ENCODE assay signal across 10 cellular contexts in genomic region chr13:40922437-40923040, GRCh38.
A peak's percentile ranks its signal among the peaks of the same experiment; 100 is the strongest.
DNase-seq lines count a peak whose midpoint lies in the region; ATAC-seq and TF ChIP-seq lines count a peak whose summit lies in the region.
"Had no signal": no experiment of that assay in that cellular context is flagged by ENCODE, and none has a peak within 500 bp of the region (broad histone marks: within the 10 kb centered on the region; RNA-seq: fewer than 3 reads in every experiment).

No MANE protein-coding gene starts in this region.

- intact Hi-C loops in Calu3 (cut with micrococcal nuclease; ENCODE audit: unreplicated experiment) = loop anchor here (5.0 kb wide), 1 partner anchor 135 kb away; no protein-coding TSS in a partner anchor

- 85 to 89% methylated on average over 17 to 28 of the region's 28 CpGs for WGBS in endodermal cell (ENCODE audit: insufficient coverage in 1 of 2, insufficient read length in 1 of 2), 2 experiments
- WGBS in gastroesophageal sphincter (ENCODE audit: low coverage in 1 of 2), 2 donors = 45 to 71% methylated on average over 10 to 12 of the region's 28 CpGs

- no peak for TF ChIP-seq EP300 in gastroesophageal sphincter (IDR thresholded peaks at IDR 0.05)

- H3K9ac ChIP-seq in endodermal cell (ENCODE audit: extremely low read depth, low read length, poor library complexity, severe bottlenecking) = no peak overlapping the region

- H3K27ac Mint-ChIP-seq in Calu3 (ENCODE audit: unreplicated experiment) (no peak overlapping the region), IgD-negative memory B cell (peak overlapping the region in 1 of 3 donors; percentile 82), endodermal cell (peak overlapping the region; percentile 78), nephron progenitor cell (no peak overlapping the region)

- no peak for DNase-seq in Calu3
- DNase-seq in endodermal cell = peak; percentile 53
- DNase-seq in nephron progenitor cell = peak; percentile 13
- DNase-seq in NOMO-1 (lab: John Stamatoyannopoulos, UW; ENCODE audit: unreplicated experiment in 2 of 2) = no peak
- DNase-seq: NCI-H1105 had no signal

- H3K36me3 ChIP-seq in endodermal cell (ENCODE audit: control insufficient read depth, insufficient read depth, low read length) (no peaks in the 10 kb centered on the region), gastroesophageal sphincter (no peaks in the 10 kb centered on the region)
- H3K36me3 ChIP-seq: HAP-1 had no signal

- no TSS peak for BruUV-seq in Calu3 (replicated peaks; lab: Mats Ljungman, UMichigan)

- H3K36me3 Mint-ChIP-seq in Calu3 (ENCODE audit: insufficient read depth, unreplicated experiment) (peaks cover 30% of the 10 kb centered on the region), IgD-negative memory B cell (peaks cover 1% of the 10 kb centered on the region), endodermal cell (ENCODE audit: low read depth) (peaks cover 7% of the 10 kb centered on the region), nephron progenitor cell (ENCODE audit: low read depth) (no peaks in the 10 kb centered on the region)

- no peaks in the 10 kb centered on the region for H3K27me3 ChIP-seq in endodermal cell (ENCODE audit: control insufficient read depth, insufficient read depth, low read length, poor library complexity, severe bottlenecking)
- H3K27me3 ChIP-seq in gastroesophageal sphincter = no peaks in the 10 kb centered on the region

- no peak for TF ChIP-seq CTCF in Calu3 (IDR thresholded peaks at IDR 0.05; ENCODE audit: unreplicated experiment)
- TF ChIP-seq CTCF in endodermal cell (conservative IDR thresholded peaks at IDR 0.05) = no peak
- TF ChIP-seq CTCF in nephron progenitor cell (IDR thresholded peaks at IDR 0.05) = no peak
- no peak for TF ChIP-seq CTCF in gastroesophageal sphincter (IDR thresholded peaks at IDR 0.05)

- ATAC-seq in GM19395 (IDR thresholded peaks at IDR 0.05; ENCODE audit: unreplicated experiment) = no peak
- no peak for ATAC-seq in gastroesophageal sphincter
- ATAC-seq in HG03521 (IDR thresholded peaks at IDR 0.05; ENCODE audit: unreplicated experiment) = no peak

- H3K4me3 Mint-ChIP-seq in Calu3 (ENCODE audit: low read depth, unreplicated experiment) = peak overlapping the region; percentile 85
- H3K4me3 Mint-ChIP-seq in IgD-negative memory B cell = peak overlapping the region; percentile 44 to 98 (median 74)
- peak overlapping the region; percentile 82 for H3K4me3 Mint-ChIP-seq in endodermal cell
- H3K4me3 Mint-ChIP-seq in nephron progenitor cell = peak overlapping the region; percentile 68

- no peaks in the 10 kb centered on the region for H3K4me1 ChIP-seq in endodermal cell (ENCODE audit: control insufficient read depth, insufficient read depth, low read length)
- peaks cover 4 to 17% (median 4%) of the 10 kb centered on the region in 3 donors for H3K4me1 ChIP-seq in gastroesophageal sphincter

- H3K9me3 ChIP-seq in endodermal cell (ENCODE audit: control insufficient read depth, low read length) (no peaks in the 10 kb centered on the region), gastroesophageal sphincter (no peaks in the 10 kb centered on the region)
- H3K9me3 ChIP-seq: HAP-1 had no signal

- CTCF ChIA-PET in Calu3 (lab: Charles Lee) = interaction anchor here (0.6 to 1.3 kb wide), 3 partner anchors 27 to 52 kb away, joined by 3 to 6 read pairs (median 3); no protein-coding TSS in a partner anchor

- no peak for TF ChIP-seq POLR2A in gastroesophageal sphincter (IDR thresholded peaks at IDR 0.05)

- H3K4me1 Mint-ChIP-seq in Calu3 (ENCODE audit: low read depth, unreplicated experiment) = peaks cover 10% of the 10 kb centered on the region
- peaks cover 11 to 22% (median 19%) of the 10 kb centered on the region in 3 donors for H3K4me1 Mint-ChIP-seq in IgD-negative memory B cell
- peaks cover 5% of the 10 kb centered on the region for H3K4me1 Mint-ChIP-seq in endodermal cell
- peaks cover 12% of the 10 kb centered on the region for H3K4me1 Mint-ChIP-seq in nephron progenitor cell

- H3K4me3 ChIP-seq in endodermal cell (ENCODE audit: low read length) = no peak overlapping the region
- H3K4me3 ChIP-seq in gastroesophageal sphincter = no peak overlapping the region

- H3K27ac ChIP-seq in endodermal cell (ENCODE audit: low read depth, low read length) (no peak overlapping the region), gastroesophageal sphincter (no peak overlapping the region)

- no peaks in the 10 kb centered on the region for H3K27me3 Mint-ChIP-seq in Calu3 (ENCODE audit: unreplicated experiment)
- H3K27me3 Mint-ChIP-seq in IgD-negative memory B cell = no peaks in the 10 kb centered on the region
- H3K27me3 Mint-ChIP-seq in endodermal cell (ENCODE audit: insufficient read depth) = no peaks in the 10 kb centered on the region
- peaks cover 3% of the 10 kb centered on the region for H3K27me3 Mint-ChIP-seq in nephron progenitor cell (ENCODE audit: low read depth, poor library complexity)

- peaks cover 2% of the 10 kb centered on the region for H3K9me3 Mint-ChIP-seq in Calu3 (ENCODE audit: low read depth, unreplicated experiment)
- no peaks in the 10 kb centered on the region for H3K9me3 Mint-ChIP-seq in IgD-negative memory B cell
- peaks cover 2% of the 10 kb centered on the region for H3K9me3 Mint-ChIP-seq in endodermal cell
- no peaks in the 10 kb centered on the region for H3K9me3 Mint-ChIP-seq in nephron progenitor cell

Comparison
In these comparisons a context has a peak if more than half of its experiments do, and no peak if none do; other contexts are left out.
1. DNase-seq: peak in endodermal cell (single experiment) and nephron progenitor cell (single experiment); none in Calu3 (single experiment) and NOMO-1 (0 of 2).
2. Peak in every context shown above with its lines, with median percentiles within 50 percentile points of each other: H3K4me3 Mint-ChIP-seq.